In the genomic region with DNA sequence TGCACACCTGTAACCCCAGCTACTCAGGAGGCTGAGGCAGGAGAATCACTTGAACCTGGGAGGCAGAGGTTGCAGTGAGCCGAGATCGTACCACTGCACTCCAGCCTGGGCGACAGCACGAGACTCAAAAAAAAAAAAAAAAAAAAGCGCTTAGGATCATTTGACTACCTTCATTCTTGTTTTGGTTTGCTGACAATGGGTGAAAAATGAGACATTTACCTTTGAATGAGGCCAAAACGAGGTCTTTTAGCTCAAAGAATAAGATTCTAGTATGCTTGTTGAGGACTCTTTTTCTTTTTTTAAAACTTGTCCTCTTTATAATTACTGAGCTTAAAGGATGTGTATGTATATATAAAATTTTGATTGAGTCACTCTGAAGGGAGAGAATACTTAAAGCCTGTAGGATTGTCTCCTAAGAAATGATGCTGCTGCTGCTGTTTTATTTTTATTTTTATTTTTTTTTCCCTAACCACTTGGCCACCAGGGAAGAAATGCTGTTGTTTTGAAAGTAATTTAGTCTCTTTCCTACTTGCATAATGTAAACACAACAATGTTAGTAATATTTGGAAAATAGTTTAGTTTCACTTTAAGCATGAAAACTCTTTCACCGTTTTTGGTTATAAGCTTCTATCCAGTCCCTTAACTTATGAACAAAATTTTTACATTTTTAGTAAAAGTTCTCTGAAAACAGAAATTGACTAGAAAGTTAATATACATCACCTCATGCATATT, we compare ENCODE assay signal across 1 cellular context.
TF ChIP-seq lines count a peak whose summit lies in the region.

No MANE protein-coding gene starts in this region.

TF ChIP-seq in GM12878, 131 proteins besides CTCF, POLR2A, EP300 and RAD21:
- TF ChIP-seq, protein P1, sequence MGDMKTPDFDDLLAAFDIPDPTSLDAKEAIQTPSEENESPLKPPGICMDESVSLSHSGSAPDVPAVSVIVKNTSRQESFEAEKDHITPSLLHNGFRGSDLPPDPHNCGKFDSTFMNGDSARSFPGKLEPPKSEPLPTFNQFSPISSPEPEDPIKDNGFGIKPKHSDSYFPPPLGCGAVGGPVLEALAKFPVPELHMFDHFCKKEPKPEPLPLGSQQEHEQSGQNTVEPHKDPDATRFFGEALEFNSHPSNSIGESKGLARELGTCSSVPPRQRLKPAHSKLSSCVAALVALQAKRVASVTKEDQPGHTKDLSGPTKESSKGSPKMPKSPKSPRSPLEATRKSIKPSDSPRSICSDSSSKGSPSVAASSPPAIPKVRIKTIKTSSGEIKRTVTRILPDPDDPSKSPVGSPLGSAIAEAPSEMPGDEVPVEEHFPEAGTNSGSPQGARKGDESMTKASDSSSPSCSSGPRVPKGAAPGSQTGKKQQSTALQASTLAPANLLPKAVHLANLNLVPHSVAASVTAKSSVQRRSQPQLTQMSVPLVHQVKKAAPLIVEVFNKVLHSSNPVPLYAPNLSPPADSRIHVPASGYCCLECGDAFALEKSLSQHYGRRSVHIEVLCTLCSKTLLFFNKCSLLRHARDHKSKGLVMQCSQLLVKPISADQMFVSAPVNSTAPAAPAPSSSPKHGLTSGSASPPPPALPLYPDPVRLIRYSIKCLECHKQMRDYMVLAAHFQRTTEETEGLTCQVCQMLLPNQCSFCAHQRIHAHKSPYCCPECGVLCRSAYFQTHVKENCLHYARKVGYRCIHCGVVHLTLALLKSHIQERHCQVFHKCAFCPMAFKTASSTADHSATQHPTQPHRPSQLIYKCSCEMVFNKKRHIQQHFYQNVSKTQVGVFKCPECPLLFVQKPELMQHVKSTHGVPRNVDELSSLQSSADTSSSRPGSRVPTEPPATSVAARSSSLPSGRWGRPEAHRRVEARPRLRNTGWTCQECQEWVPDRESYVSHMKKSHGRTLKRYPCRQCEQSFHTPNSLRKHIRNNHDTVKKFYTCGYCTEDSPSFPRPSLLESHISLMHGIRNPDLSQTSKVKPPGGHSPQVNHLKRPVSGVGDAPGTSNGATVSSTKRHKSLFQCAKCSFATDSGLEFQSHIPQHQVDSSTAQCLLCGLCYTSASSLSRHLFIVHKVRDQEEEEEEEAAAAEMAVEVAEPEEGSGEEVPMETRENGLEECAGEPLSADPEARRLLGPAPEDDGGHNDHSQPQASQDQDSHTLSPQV (IDR thresholded peaks at IDR 0.05) = no peak
- TF ChIP-seq ATF7 (IDR thresholded peaks at IDR 0.05; ENCODE audit: low read depth) (no peak), PML (IDR thresholded peaks at IDR 0.05; ENCODE audit: low read length) (no peak), ZBED1 (IDR thresholded peaks at IDR 0.05; ENCODE audit: borderline replicate concordance) (no peak), SREBF2 (IDR thresholded peaks at IDR 0.05; ENCODE audit: low read length) (no peak), MYB (IDR thresholded peaks at IDR 0.05; ENCODE audit: borderline replicate concordance, low read depth, low read length) (no peak), JUNB (IDR thresholded peaks at IDR 0.05) (peak; percentile 9; the same call in 1 of the 2 replicates), ZNF274 (IDR thresholded peaks at IDR 0.05; ENCODE audit: insufficient read depth, insufficient read length) (no peak), ASH2L (IDR thresholded peaks at IDR 0.05; ENCODE audit: borderline replicate concordance, low read depth) (no peak), TCF7 (IDR thresholded peaks at IDR 0.05; ENCODE audit: borderline replicate concordance) (no peak), BMI1 (IDR thresholded peaks at IDR 0.05; ENCODE audit: borderline replicate concordance) (no peak), LARP7 (IDR thresholded peaks at IDR 0.05) (no peak), BHLHE40 (IDR thresholded peaks at IDR 0.05; ENCODE audit: borderline replicate concordance in 1 of 2, low read depth in 2 of 2, low read length in 1 of 2) (peak in 1 of 2 experiments; percentile 27; a peak in 1 of 4 replicates)
- TF ChIP-seq, protein P2, sequence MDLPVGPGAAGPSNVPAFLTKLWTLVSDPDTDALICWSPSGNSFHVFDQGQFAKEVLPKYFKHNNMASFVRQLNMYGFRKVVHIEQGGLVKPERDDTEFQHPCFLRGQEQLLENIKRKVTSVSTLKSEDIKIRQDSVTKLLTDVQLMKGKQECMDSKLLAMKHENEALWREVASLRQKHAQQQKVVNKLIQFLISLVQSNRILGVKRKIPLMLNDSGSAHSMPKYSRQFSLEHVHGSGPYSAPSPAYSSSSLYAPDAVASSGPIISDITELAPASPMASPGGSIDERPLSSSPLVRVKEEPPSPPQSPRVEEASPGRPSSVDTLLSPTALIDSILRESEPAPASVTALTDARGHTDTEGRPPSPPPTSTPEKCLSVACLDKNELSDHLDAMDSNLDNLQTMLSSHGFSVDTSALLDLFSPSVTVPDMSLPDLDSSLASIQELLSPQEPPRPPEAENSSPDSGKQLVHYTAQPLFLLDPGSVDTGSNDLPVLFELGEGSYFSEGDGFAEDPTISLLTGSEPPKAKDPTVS (IDR thresholded peaks at IDR 0.05; ENCODE audit: low read depth, low read length) = no peak
- TF ChIP-seq, protein P3, sequence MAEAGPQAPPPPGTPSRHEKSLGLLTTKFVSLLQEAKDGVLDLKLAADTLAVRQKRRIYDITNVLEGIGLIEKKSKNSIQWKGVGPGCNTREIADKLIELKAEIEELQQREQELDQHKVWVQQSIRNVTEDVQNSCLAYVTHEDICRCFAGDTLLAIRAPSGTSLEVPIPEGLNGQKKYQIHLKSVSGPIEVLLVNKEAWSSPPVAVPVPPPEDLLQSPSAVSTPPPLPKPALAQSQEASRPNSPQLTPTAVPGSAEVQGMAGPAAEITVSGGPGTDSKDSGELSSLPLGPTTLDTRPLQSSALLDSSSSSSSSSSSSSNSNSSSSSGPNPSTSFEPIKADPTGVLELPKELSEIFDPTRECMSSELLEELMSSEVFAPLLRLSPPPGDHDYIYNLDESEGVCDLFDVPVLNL (IDR thresholded peaks at IDR 0.05; ENCODE audit: low read depth, low read length) = no peak
- TF ChIP-seq, protein P4, sequence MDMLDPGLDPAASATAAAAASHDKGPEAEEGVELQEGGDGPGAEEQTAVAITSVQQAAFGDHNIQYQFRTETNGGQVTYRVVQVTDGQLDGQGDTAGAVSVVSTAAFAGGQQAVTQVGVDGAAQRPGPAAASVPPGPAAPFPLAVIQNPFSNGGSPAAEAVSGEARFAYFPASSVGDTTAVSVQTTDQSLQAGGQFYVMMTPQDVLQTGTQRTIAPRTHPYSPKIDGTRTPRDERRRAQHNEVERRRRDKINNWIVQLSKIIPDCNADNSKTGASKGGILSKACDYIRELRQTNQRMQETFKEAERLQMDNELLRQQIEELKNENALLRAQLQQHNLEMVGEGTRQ (IDR thresholded peaks at IDR 0.05; ENCODE audit: borderline replicate concordance, low read depth, low read length) = no peak
